21 cellular contexts compared by ENCODE assay signal in genomic region chr9:77257275-77257674, GRCh38.
DNase-seq lines count a peak whose midpoint lies in the region; ATAC-seq, FAIRE-seq and TF ChIP-seq lines count a peak whose summit lies in the region.
"Had no signal": no experiment of that assay in that cellular context is flagged by ENCODE, and none has a peak within 500 bp of the region (broad histone marks: within the 10 kb centered on the region; RNA-seq: fewer than 3 reads in every experiment).

No MANE protein-coding gene starts in this region.

- H3K27ac Mint-ChIP-seq in WTC11, result no peak overlapping the region
- H3K27ac Mint-ChIP-seq: B cell; CD4-positive, alpha-beta T cell; CD8-positive, alpha-beta T cell had no signal

- no peak overlapping the region for H3K27ac ChIP-seq in HepG2 (ENCODE audit: extremely low read length, insufficient read depth, low read length)
- no peak overlapping the region for H3K27ac ChIP-seq in right lobe of liver
- H3K27ac ChIP-seq in foreskin keratinocyte, result no peak overlapping the region
- H3K27ac ChIP-seq: 22Rv1; A549; BLaER1 treated with 17β-estradiol and CSF1 and Interleukin-3, amounts not matched to agents 10 nM and 100 nM; C4-2B had no signal

- no peaks in the 10 kb centered on the region for H3K79me2 ChIP-seq in HepG2 (ENCODE audit: insufficient read depth, low read length)

- no peaks in the 10 kb centered on the region for H3K27me3 ChIP-seq in HepG2 (ENCODE audit: control insufficient read depth in 1 of 2, insufficient read depth in 2 of 2, low read length in 2 of 2)
- H3K27me3 ChIP-seq in right lobe of liver, result no peaks in the 10 kb centered on the region
- H3K27me3 ChIP-seq in foreskin keratinocyte, result no peaks in the 10 kb centered on the region
- H3K27me3 ChIP-seq: BLaER1 treated with 17β-estradiol and CSF1 and Interleukin-3, amounts not matched to agents 10 nM and 100 nM had no signal

- in situ Hi-C loops in HepG2 (cut with HindIII; ENCODE audit: extremely low pct_ligation_motif_present, low pct_unique_long_range_greater_than_20kb), result no loop called here

- CTCF ChIA-PET in HepG2 (lab: Yijun Ruan, JAX; ENCODE audit: low intra/inter-chr PET ratio, low total read pairs), result no interaction called here
- CTCF ChIA-PET in WTC11 (lab: Charles Lee), result interaction anchor here (0.6 kb wide), 1 partner anchor 89 kb away, joined by 3 read pairs; no protein-coding TSS in a partner anchor

- no peak overlapping the region for H3K4me2 ChIP-seq in HepG2 (ENCODE audit: low read depth, low read length)
- H3K4me2 ChIP-seq: A549; BLaER1 treated with 17β-estradiol and CSF1 and Interleukin-3, amounts not matched to agents 10 nM and 100 nM had no signal

- TF ChIP-seq EP300 in HepG2 (IDR thresholded peaks at IDR 0.05; ENCODE audit: low read depth in 2 of 2, low read length in 2 of 2), result no peak
- no peak for TF ChIP-seq EP300 in HepG2 (CRISPR knock-in tag; IDR thresholded peaks at IDR 0.05; ENCODE audit: borderline replicate concordance)

- no peaks in the 10 kb centered on the region for H3K9me3 Mint-ChIP-seq in WTC11

- H3K4me3 ChIP-seq in HepG2 (replicated peaks in 1 of 3; ENCODE audit: insufficient read depth in 1 of 3, low read depth in 2 of 3, low read length in 3 of 3) (no peak overlapping the region), right lobe of liver (no peak overlapping the region)
- H3K4me3 ChIP-seq: A549; BLaER1 treated with 17β-estradiol and CSF1 and Interleukin-3, amounts not matched to agents 10 nM and 100 nM had no signal

- no peaks in the 10 kb centered on the region for H3K27me3 Mint-ChIP-seq in WTC11 (ENCODE audit: low read depth)
- H3K27me3 Mint-ChIP-seq: B cell; CD4-positive, alpha-beta T cell had no signal

- peaks cover 17% of the 10 kb centered on the region for H3K36me3 Mint-ChIP-seq in WTC11

- intact Hi-C loops in HepG2 (cut with micrococcal nuclease; ENCODE audit: unreplicated experiment), result no loop called here
- intact Hi-C loops in right lobe of liver (cut with DNase I), result no loop called here
- intact Hi-C loops in posterior cingulate gyrus (cut with DNase I), result no loop called here

- FAIRE-seq in HepG2 (lab: Jason Lieb, UNC), result no peak
- FAIRE-seq: D721Med, G401.6, GM12892, GM18507 had no signal

- BruUV-seq in HepG2 (replicated peaks; lab: Mats Ljungman, UMichigan), result no TSS peak

- no peak overlapping the region for H2AFZ ChIP-seq in HepG2 (ENCODE audit: low read length)

- TF ChIP-seq POLR2A in HepG2 (IDR thresholded peaks at IDR 0.05; ENCODE audit: insufficient read depth in 1 of 2, low read depth in 2 of 2, low read length in 2 of 2) (no peak), right lobe of liver (IDR thresholded peaks at IDR 0.05) (no peak)

- ATAC-seq in HepG2 (no peak), right lobe of liver (no peak), WTC11 (no peak), foreskin keratinocyte (no peak)
- ATAC-seq: A549; CD8-positive, alpha-beta T cell had no signal

- H3K4me1 Mint-ChIP-seq in WTC11, result peaks cover 30% of the 10 kb centered on the region
- H3K4me1 Mint-ChIP-seq: B cell had no signal

- TF ChIP-seq RAD21 in HepG2 (CRISPR knock-in tag; IDR thresholded peaks at IDR 0.05), result no peak

- no peaks in the 10 kb centered on the region for H3K4me1 ChIP-seq in HepG2 (ENCODE audit: insufficient read depth, low read length)
- H3K4me1 ChIP-seq in right lobe of liver, result no peaks in the 10 kb centered on the region
- no peaks in the 10 kb centered on the region for H3K4me1 ChIP-seq in foreskin keratinocyte
- H3K4me1 ChIP-seq: A549; BLaER1 treated with 17β-estradiol and CSF1 and Interleukin-3, amounts not matched to agents 10 nM and 100 nM; Caco-2 had no signal

- H4K20me1 ChIP-seq in HepG2 (ENCODE audit: insufficient read depth, low read length), result no peaks in the 10 kb centered on the region
- H4K20me1 ChIP-seq: BLaER1 treated with 17β-estradiol and CSF1 and Interleukin-3, amounts not matched to agents 10 nM and 100 nM had no signal

- H3K4me3 Mint-ChIP-seq in WTC11, result no peak overlapping the region
- H3K4me3 Mint-ChIP-seq: B cell; CD4-positive, alpha-beta T cell; CD8-positive, alpha-beta T cell had no signal

- H3K9me3 ChIP-seq in HepG2 (ENCODE audit: low read length) (no peaks in the 10 kb centered on the region), right lobe of liver (no peaks in the 10 kb centered on the region)
- H3K9me3 ChIP-seq: A549, Caco-2 had no signal

- DNase-seq in HepG2 (ENCODE audit: low spot score) (no peak), right lobe of liver (no peak), WTC11 (ENCODE audit: low spot score) (no peak), foreskin keratinocyte (no peak), posterior cingulate gyrus (no peak)
- DNase-seq: AML-193; Caco-2; Calu3; CD4-positive, alpha-beta T cell; CD8-positive, alpha-beta T cell; DMS79 treated with DMSO at 0.1 percent for 48 hours; GF-D8 had no signal

- H3K9ac ChIP-seq in HepG2 (ENCODE audit: insufficient read depth, low read depth, low read length), result no peak overlapping the region
- H3K9ac ChIP-seq: BLaER1 treated with 17β-estradiol and CSF1 and Interleukin-3, amounts not matched to agents 10 nM and 100 nM had no signal

- WGBS in HepG2 (ENCODE audit: low lambda C conversion rate), result 92% methylated on average over 2 of the region's 2 CpGs
- WGBS in right lobe of liver (ENCODE audit: insufficient coverage, low coverage, low lambda C conversion rate, missing lambda C conversion rate), result 83% methylated on average over 2 of the region's 2 CpGs

- POLR2A ChIA-PET in HepG2 (lab: Yijun Ruan, JAX) (no interaction called here), WTC11 (lab: Charles Lee) (no interaction called here)

- H3K36me3 ChIP-seq in HepG2 (replicated peaks in 1 of 2; ENCODE audit: control insufficient read depth in 1 of 2, insufficient read depth in 2 of 2, low read length in 2 of 2) (peaks cover 1 to 10% of the 10 kb centered on the region in 2 experiments; a peak in 1 of 5 replicates), right lobe of liver (no peaks in the 10 kb centered on the region)

- TF ChIP-seq CTCF in HepG2 (CRISPR knock-in tag; IDR thresholded peaks at IDR 0.05) (no peak), right lobe of liver (IDR thresholded peaks at IDR 0.05) (no peak), WTC11 (IDR thresholded peaks at IDR 0.05) (no peak), foreskin keratinocyte (conservative IDR thresholded peaks at IDR 0.05) (no peak)

TF ChIP-seq in HepG2, 621 proteins besides CTCF, POLR2A, EP300 and RAD21:
- no peak for TF ChIP-seq ZNF598 (CRISPR knock-in tag; IDR thresholded peaks at IDR 0.05; ENCODE audit: borderline replicate concordance)
- peak; percentile 37; the same call in 1 of the 2 replicates for TF ChIP-seq ZNF121 (CRISPR knock-in tag; IDR thresholded peaks at IDR 0.05)
- TF ChIP-seq, protein P1, sequence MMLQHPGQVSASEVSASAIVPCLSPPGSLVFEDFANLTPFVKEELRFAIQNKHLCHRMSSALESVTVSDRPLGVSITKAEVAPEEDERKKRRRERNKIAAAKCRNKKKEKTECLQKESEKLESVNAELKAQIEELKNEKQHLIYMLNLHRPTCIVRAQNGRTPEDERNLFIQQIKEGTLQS (CRISPR knock-in tag; IDR thresholded peaks at IDR 0.05), result no peak
- TF ChIP-seq MBNL3 (CRISPR knock-in tag; conservative IDR thresholded peaks at IDR 0.05), result no peak

TF ChIP-seq in WTC11, 78 proteins besides CTCF, POLR2A, EP300 and RAD21:
- TF ChIP-seq CREB1 (CRISPR knock-in tag; IDR thresholded peaks at IDR 0.05), result no peak
- TF ChIP-seq ZNF121 (CRISPR knock-in tag; IDR thresholded peaks at IDR 0.05), result peak; percentile 95
TF ChIP-seq in WTC11: peak in this region for 1.

Comparison
In these comparisons a context has a peak if more than half of its experiments do, and no peak if none do; other contexts are left out.
1. Of the 50 proteins assayed by ChIP-seq in both HepG2 and WTC11: peak only in HepG2: none; only in WTC11: none; in both: ZNF121; in neither: 49.